ENCODE assay signal across 2 cellular contexts in genomic region chr17:29124135-29124930, GRCh38.
TF ChIP-seq lines count a peak whose summit lies in the region.

No MANE protein-coding gene starts in this region.

TF ChIP-seq in HEK293, 187 proteins besides CTCF, POLR2A, EP300 and RAD21 (continued from another document):
- TF ChIP-seq GLIS1 (tag by site-specific recombination; IDR thresholded peaks at IDR 0.05) (peak; percentile 75), ZNF660 (tag by site-specific recombination; IDR thresholded peaks at IDR 0.05) (peak; percentile 76; the same call in 1 of the 2 replicates), TRIM28 (IDR thresholded peaks at IDR 0.05; ENCODE audit: borderline replicate concordance, low read length) (no peak)

TF ChIP-seq in WTC11, 78 proteins besides CTCF, POLR2A, EP300 and RAD21 (continued from another document):
- TF ChIP-seq FOXP4 (CRISPR knock-in tag; IDR thresholded peaks at IDR 0.05) (no peak), OVOL2 (CRISPR knock-in tag; IDR thresholded peaks at IDR 0.05; ENCODE audit: borderline replicate concordance) (no peak), E2F5 (CRISPR knock-in tag; IDR thresholded peaks at IDR 0.05) (no peak), EMX1 (CRISPR knock-in tag; IDR thresholded peaks at IDR 0.05) (peak; percentile 46; the same call in 1 of the 2 replicates), FOXK1 (CRISPR knock-in tag; IDR thresholded peaks at IDR 0.05) (no peak)
